Comparison of ENCODE assay signal across 8 cellular contexts in the genomic region with DNA sequence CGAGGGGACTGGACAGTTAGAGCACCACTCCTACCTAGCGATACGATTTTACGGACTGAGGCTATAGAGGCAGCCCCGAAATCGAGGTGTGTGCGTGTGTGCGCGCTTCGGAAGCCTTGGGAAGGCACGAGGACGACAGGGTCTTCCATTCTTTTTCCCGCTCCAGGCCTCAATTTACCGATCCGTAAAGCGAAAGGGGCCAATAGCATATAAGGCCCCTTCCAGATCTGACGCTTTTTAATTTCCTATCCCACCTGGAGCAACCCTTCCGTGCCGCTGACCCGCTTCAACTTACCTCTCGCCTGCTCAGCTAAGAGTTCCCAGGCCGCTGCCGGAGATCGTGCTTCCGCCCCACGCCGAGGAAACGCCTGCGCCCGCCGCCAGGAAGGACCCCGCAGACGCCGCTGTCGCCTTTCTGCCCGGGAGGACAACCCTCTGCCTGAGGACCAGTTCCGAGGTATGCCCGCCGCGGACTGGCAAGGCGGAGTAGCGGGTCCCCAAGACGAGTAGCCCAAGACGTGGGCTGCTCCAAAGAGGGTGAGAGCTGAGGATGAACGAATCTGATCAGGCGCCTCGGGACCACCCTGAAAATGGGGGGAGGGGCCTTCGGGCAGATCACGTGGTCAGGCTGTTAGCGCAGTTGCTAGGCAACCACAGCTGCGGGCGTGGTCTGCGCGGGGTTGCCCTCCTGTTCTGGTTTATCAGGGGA. TPM values are rescaled to one million over a fixed set of nuclear protein-coding genes. Genes with fewer than 3 reads are reported as not detected.
DNase-seq lines count a peak whose midpoint lies in the region; ATAC-seq and TF ChIP-seq lines count a peak whose summit lies in the region.

A gene (minus strand): TSS at position 372 of the 709 bp plus-strand sequence. CDS start 4,924 bp downstream, outside the sequence.

- peak within 1 kb of the TSS; percentile 95 for H3K4me3 ChIP-seq in CD8-positive, alpha-beta memory T cell (ENCODE audit: low read length)
- H3K4me3 ChIP-seq in OCI-LY1 (ENCODE audit: low read depth, low read length, poor library complexity, severe bottlenecking) = peak within 1 kb of the TSS; percentile 86

- peak within 1 kb of the TSS; percentile 91 for H3K9ac ChIP-seq in OCI-LY1 (ENCODE audit: low read length)

- H3K9me2 ChIP-seq in OCI-LY1 (ENCODE audit: low read depth, low read length) = no peaks in the 10 kb centered on the region

- peak within 1 kb of the TSS; percentile 99 to 100 (median 100) for H3K27ac Mint-ChIP-seq in CD8-positive, alpha-beta memory T cell
- H3K27ac Mint-ChIP-seq in endothelial cell (ENCODE audit: unreplicated experiment) = peak within 1 kb of the TSS; percentile 95
- H3K27ac Mint-ChIP-seq in mesothelial cell of epicardium = peak within 1 kb of the TSS; percentile 100

- peak within 1 kb of the TSS; percentile 27; the same call in 1 of the 2 replicates for H2AFZ ChIP-seq in OCI-LY1 (ENCODE audit: low read length)

- H3K27me3 ChIP-seq in CD8-positive, alpha-beta memory T cell (ENCODE audit: insufficient read depth, low read length, poor library complexity, severe bottlenecking) = no peaks in the 10 kb centered on the region
- 0 out of 2 replicates have a peak, but pooled peaks cover 8% of the 10 kb centered on the region for H3K27me3 ChIP-seq in OCI-LY1 (ENCODE audit: insufficient read depth, low read length)

- POLR2A ChIA-PET in CD8-positive, alpha-beta memory T cell (lab: Charles Lee) = interaction anchor here (1.3 to 1.7 kb wide), 3 partner anchors 120 to 250 kb away, joined by 4 to 7 read pairs (median 5); a partner anchor contains a TSS

- peaks cover 4% of the 10 kb centered on the region for H3K36me3 ChIP-seq in CD8-positive, alpha-beta memory T cell (ENCODE audit: insufficient read depth, low read length)
- H3K36me3 ChIP-seq in OCI-LY1 (ENCODE audit: insufficient read depth, low read length) = peaks cover 18% of the 10 kb centered on the region

- peaks cover 21% of the 10 kb centered on the region for H3K4me1 ChIP-seq in CD8-positive, alpha-beta memory T cell (ENCODE audit: insufficient read depth, low read length)
- H3K4me1 ChIP-seq in OCI-LY1 (ENCODE audit: insufficient read depth, low read length, severe bottlenecking) = peaks cover 16% of the 10 kb centered on the region

- peak within 1 kb of the TSS; percentile 88 to 99 (median 96) for H3K4me3 Mint-ChIP-seq in CD8-positive, alpha-beta memory T cell
- H3K4me3 Mint-ChIP-seq in endothelial cell (ENCODE audit: unreplicated experiment) (peak within 1 kb of the TSS; percentile 93), mesothelial cell of epicardium (peak within 1 kb of the TSS; percentile 95)

- peaks cover 25% of the 10 kb centered on the region for H3K79me2 ChIP-seq in OCI-LY1 (ENCODE audit: insufficient read depth, low read length)

- peak within 1 kb of the TSS; percentile 83 for H3K4me2 ChIP-seq in OCI-LY1 (ENCODE audit: low read length)

- H3K9me3 ChIP-seq in CD8-positive, alpha-beta memory T cell (ENCODE audit: low read length) = no peaks in the 10 kb centered on the region
- no peaks in the 10 kb centered on the region for H3K9me3 ChIP-seq in OCI-LY1 (ENCODE audit: low read length)

- TF ChIP-seq CTCF in OCI-LY1 (IDR thresholded peaks at IDR 0.05; ENCODE audit: low read length) (no peak), endothelial cell (IDR thresholded peaks at IDR 0.05; ENCODE audit: unreplicated experiment) (no peak), mesothelial cell of epicardium (IDR thresholded peaks at IDR 0.05; ENCODE audit: unreplicated experiment) (no peak)

- CTCF ChIA-PET in CD8-positive, alpha-beta memory T cell (lab: Charles Lee) = interaction anchor here (1.0 to 2.0 kb wide), 4 partner anchors 12 to 123 kb away, joined by 3 to 6 read pairs (median 4); no protein-coding TSS in a partner anchor

- DNase-seq in CD8-positive, alpha-beta memory T cell = peak; percentile 89 to 96 (median 96)
- DNase-seq in HuH-7 (ENCODE audit: low spot score) (peak; percentile 90), endothelial cell (ENCODE audit: low spot score) (peak; percentile 90), mesothelial cell of epicardium (ENCODE audit: low spot score in 2 of 2, unreplicated experiment in 2 of 2) (peak; percentile 79 to 90)
- DNase-seq in activated CD8-positive, alpha-beta memory T cell treated with anti-CD3 and anti-CD28 coated beads, Interleukin-2, amount 50 U/mL, for 4 hours = peak; percentile 92
- DNase-seq in stimulated activated CD8-positive, alpha-beta memory T cell treated with anti-CD3 and anti-CD28 coated beads, Interleukin-15, amount 100 ng/mL, for 48 hours (ENCODE audit: low read depth in 2 of 2) = peak; percentile 82 to 86

- H3K4me1 Mint-ChIP-seq in CD8-positive, alpha-beta memory T cell = peaks cover 25 to 40% (median 35%) of the 10 kb centered on the region in 3 donors
- H3K4me1 Mint-ChIP-seq in endothelial cell (ENCODE audit: unreplicated experiment) (peaks cover 16% of the 10 kb centered on the region), mesothelial cell of epicardium (peaks cover 16% of the 10 kb centered on the region)

- H3K9me3 Mint-ChIP-seq in CD8-positive, alpha-beta memory T cell = no peaks in the 10 kb centered on the region
- H3K9me3 Mint-ChIP-seq in endothelial cell (ENCODE audit: unreplicated experiment) (no peaks in the 10 kb centered on the region), mesothelial cell of epicardium (no peaks in the 10 kb centered on the region)

- ATAC-seq in GM21390 (IDR thresholded peaks at IDR 0.05; ENCODE audit: unreplicated experiment) = peak; percentile 71

- H3K27me3 Mint-ChIP-seq in CD8-positive, alpha-beta memory T cell = peaks cover 0 to 4% of the 10 kb centered on the region in 2 donors
- H3K27me3 Mint-ChIP-seq in endothelial cell (ENCODE audit: unreplicated experiment) (peaks cover 7% of the 10 kb centered on the region), mesothelial cell of epicardium (ENCODE audit: low read depth) (no peaks in the 10 kb centered on the region)

- H3K36me3 Mint-ChIP-seq in CD8-positive, alpha-beta memory T cell = peaks cover 3 to 28% (median 5%) of the 10 kb centered on the region in 3 donors
- H3K36me3 Mint-ChIP-seq in endothelial cell (ENCODE audit: low read depth, unreplicated experiment) (no peaks in the 10 kb centered on the region), mesothelial cell of epicardium (peaks cover 6% of the 10 kb centered on the region)

- no peaks in the 10 kb centered on the region for H3F3A ChIP-seq in OCI-LY1 (ENCODE audit: insufficient read depth, low read length)

- peak within 1 kb of the TSS; percentile 99 for H3K27ac ChIP-seq in CD8-positive, alpha-beta memory T cell (ENCODE audit: low read depth, low read length)
- H3K27ac ChIP-seq in OCI-LY1 (ENCODE audit: low read depth, low read length, poor library complexity, severe bottlenecking) = peak within 1 kb of the TSS; percentile 78

- H4K20me1 ChIP-seq in OCI-LY1 (ENCODE audit: insufficient read depth, low read length) = no peaks in the 10 kb centered on the region

RNA-seq across cellular contexts. Expression of the gene that starts here (rescaled TPM):
- 100 to 1,000 TPM; 229 to 241 TPM for total RNA-seq in CD8-positive, alpha-beta memory T cell
- polyA plus RNA-seq in CD8-positive, alpha-beta memory T cell = 77.6 TPM
- total RNA-seq in endothelial cell (ENCODE audit: unreplicated experiment) (154 TPM), mesothelial cell of epicardium (133 to 145 TPM (median 134 TPM) in 3 replicates)

Comparison
In these comparisons a context has a peak if more than half of its experiments do, and no peak if none do; other contexts are left out.
1. Peak in every context shown above with its lines: DNase-seq, ATAC-seq, H3K4me3 ChIP-seq and H3K27ac ChIP-seq.